8 cellular contexts compared by ENCODE assay signal in the genomic region with DNA sequence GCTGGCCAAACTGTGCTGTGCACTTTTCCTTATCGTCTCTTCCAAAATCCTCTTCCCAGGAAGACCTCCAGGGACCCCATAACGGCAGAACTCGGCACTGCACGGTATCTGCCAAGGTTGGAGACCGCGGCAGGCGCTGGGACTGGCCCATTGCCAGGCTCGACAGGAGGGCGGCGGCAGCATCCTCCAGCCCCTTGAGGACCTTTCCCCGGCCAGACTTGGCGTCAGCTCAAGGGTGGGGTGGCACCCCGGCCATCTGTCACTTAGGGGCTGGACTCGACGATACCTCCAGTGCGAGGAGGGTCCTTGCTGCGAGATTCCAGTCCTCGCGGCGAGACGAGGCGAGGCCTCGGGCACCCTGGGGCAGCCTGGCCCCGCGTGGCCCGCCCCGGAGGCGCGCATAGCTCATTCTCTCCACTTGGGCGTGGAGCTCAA. TPM values are rescaled to one million over a fixed set of nuclear protein-coding genes. Genes with fewer than 3 reads are reported as not detected.
DNase-seq lines count a peak whose midpoint lies in the region; ATAC-seq and TF ChIP-seq lines count a peak whose summit lies in the region.

No MANE protein-coding gene starts in this region.

- no peak for TF ChIP-seq POLR2A in suprapubic skin (IDR thresholded peaks at IDR 0.05)

- under 1% methylated on average over 21 of the region's 30 CpGs for WGBS in suprapubic skin

- no peak for TF ChIP-seq EP300 in suprapubic skin (IDR thresholded peaks at IDR 0.05)

- ATAC-seq in GM21717 (IDR thresholded peaks at IDR 0.05; ENCODE audit: unreplicated experiment) = peak; percentile 18
- ATAC-seq in esophagus mucosa = peak; percentile 22
- no peak for ATAC-seq in GM21786 (IDR thresholded peaks at IDR 0.05; ENCODE audit: unreplicated experiment)

- peak overlapping the region; percentile 93 for H3K9ac ChIP-seq in BLaER1

- H3K36me3 ChIP-seq in BLaER1 = peaks cover 37% of the 10 kb centered on the region
- peaks cover 7% of the 10 kb centered on the region for H3K36me3 ChIP-seq in suprapubic skin

- TF ChIP-seq CTCF in nephron (IDR thresholded peaks at IDR 0.05; ENCODE audit: unreplicated experiment in 3 of 3) (no peak), suprapubic skin (IDR thresholded peaks at IDR 0.05) (no peak)

- H3K27me3 Mint-ChIP-seq in nephron (ENCODE audit: low read depth) = peaks cover 5% of the 10 kb centered on the region

- H4K20me1 ChIP-seq in BLaER1 = peaks cover 54% of the 10 kb centered on the region

- H3K27ac ChIP-seq in BLaER1 (peak overlapping the region; percentile 87), suprapubic skin (peak overlapping the region; percentile 84)

- H3K4me2 ChIP-seq in BLaER1 = peak overlapping the region; percentile 90

- H3K36me3 Mint-ChIP-seq in nephron (ENCODE audit: low read depth) = peaks cover 8% of the 10 kb centered on the region

- H3K4me3 Mint-ChIP-seq in nephron = peak overlapping the region; percentile 92 to 96 (median 95)

- DNase-seq in NCI-H2171 treated with DMSO at 0.1 percent for 48 hours (lab: John Stamatoyannopoulos, UW) (peak; percentile 82), suprapubic skin (ENCODE audit: low spot score in 2 of 2) (peak; percentile 81 to 84)
- DNase-seq in activated CD8-positive, alpha-beta memory T cell treated with anti-CD3 and anti-CD28 coated beads, Interleukin-2, amount 50 U/mL, for 48 hours = peak; percentile 79

- H3K4me3 ChIP-seq in BLaER1 = peak overlapping the region; percentile 98
- H3K4me3 ChIP-seq in suprapubic skin = peak overlapping the region; percentile 70

- H3K4me1 ChIP-seq in BLaER1 = peaks cover 81% of the 10 kb centered on the region
- H3K4me1 ChIP-seq in suprapubic skin = peaks cover 46% of the 10 kb centered on the region

- H3K9me3 Mint-ChIP-seq in nephron = no peaks in the 10 kb centered on the region

- peak overlapping the region; percentile 84 to 86 (median 84) for H3K27ac Mint-ChIP-seq in nephron

- H3K4me1 Mint-ChIP-seq in nephron = peaks cover 48% of the 10 kb centered on the region

- no peaks in the 10 kb centered on the region for H3K27me3 ChIP-seq in BLaER1
- H3K27me3 ChIP-seq in suprapubic skin = no peaks in the 10 kb centered on the region

- H3K9me3 ChIP-seq in BLaER1 = no peaks in the 10 kb centered on the region
- H3K9me3 ChIP-seq in suprapubic skin = no peaks in the 10 kb centered on the region

RNA-seq across cellular contexts. Expression of gene ACLY, which starts 0.8 kb away (rescaled TPM):
- 161 TPM for total RNA-seq in esophagus mucosa
- total RNA-seq in suprapubic skin = 10 to 100 TPM; 40.5 to 81.9 (median 72.9) TPM

RNA-seq across cellular contexts. Expression of gene ODAD4, which starts 12.4 kb away (rescaled TPM):
- total RNA-seq in esophagus mucosa (not detected), suprapubic skin (1 to 10 TPM in 2 of 4 donors, under 1 TPM in 1, not detected in 1; 0.42 to 1.9 (median 1.3) TPM)

RNA-seq across cellular contexts. Expression of gene CNP, which starts 48.6 kb away (rescaled TPM):
- total RNA-seq in esophagus mucosa (89.9 TPM), suprapubic skin (10 to 100 TPM; 44.3 to 55.1 (median 47.3) TPM)

RNA-seq across cellular contexts. Expression of gene KLHL11, which starts 52.8 kb away (rescaled TPM):
- total RNA-seq in esophagus mucosa = 6.8 TPM
- total RNA-seq in suprapubic skin = 10 to 100 TPM; 19.6 to 27.9 (median 21.4) TPM
